Comparison of ENCODE assay signal across 24 cellular contexts in the genomic region with DNA sequence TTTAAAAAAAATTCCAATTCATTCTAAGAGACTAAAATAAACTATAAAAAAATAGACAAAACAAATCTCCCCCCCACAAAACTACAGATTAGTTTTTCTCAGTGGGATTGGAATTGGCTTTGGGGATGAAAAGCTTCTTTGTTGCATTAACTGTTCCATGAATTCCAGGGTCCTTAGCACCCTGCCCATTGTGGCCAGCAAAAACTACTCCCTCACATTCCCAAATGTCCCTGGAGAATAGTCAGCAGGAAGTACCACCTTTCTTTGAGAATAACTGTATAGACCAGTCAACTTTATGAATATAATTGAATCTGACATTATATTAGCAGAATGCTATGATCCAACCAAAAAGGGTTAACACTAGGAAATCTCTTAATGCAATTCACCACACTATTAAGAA.
A peak's percentile ranks its signal among the peaks of the same experiment; 100 is the strongest.
DNase-seq lines count a peak whose midpoint lies in the region; ATAC-seq, FAIRE-seq and TF ChIP-seq lines count a peak whose summit lies in the region.
"Had no signal": no experiment of that assay in that cellular context is flagged by ENCODE, and none has a peak within 500 bp of the region (broad histone marks: within the 10 kb centered on the region; RNA-seq: fewer than 3 reads in every experiment).

No MANE protein-coding gene starts in this region.

- no peak overlapping the region for H2BK120ac ChIP-seq in mesenchymal stem cell (ENCODE audit: low read depth, low read length)

- peaks cover 3% of the 10 kb centered on the region; the same call in 1 of the 2 replicates for H3K4me1 ChIP-seq in SJCRH30
- peaks cover 6% of the 10 kb centered on the region for H3K4me1 ChIP-seq in mesenchymal stem cell (ENCODE audit: control insufficient read depth, insufficient read depth, low read depth, low read length)
- no peaks in the 10 kb centered on the region for H3K4me1 ChIP-seq in adrenal gland (replicated peaks in 1 of 2)
- H3K4me1 ChIP-seq: BLaER1 had no signal

- H3K36me3 ChIP-seq in SJCRH30 (no peaks in the 10 kb centered on the region), mesenchymal stem cell (ENCODE audit: control insufficient read depth in 1 of 2, insufficient read depth in 2 of 2, low read depth in 1 of 2, low read length in 2 of 2) (peaks cover 0 to 25% of the 10 kb centered on the region in 2 experiments), adrenal gland (replicated peaks in 1 of 2) (no peaks in the 10 kb centered on the region)
- H3K36me3 ChIP-seq: BLaER1 had no signal

- intact Hi-C loops in adrenal gland (cut with DNase I), result no loop called here

- no peaks in the 10 kb centered on the region for H3K9me3 ChIP-seq in SJCRH30 (replicated peaks)
- H3K9me3 ChIP-seq in mesenchymal stem cell (ENCODE audit: control insufficient read depth, low read length), result no peaks in the 10 kb centered on the region
- H3K9me3 ChIP-seq in adrenal gland (replicated peaks in 1 of 3), result no peaks in the 10 kb centered on the region
- H3K9me3 ChIP-seq: BLaER1 had no signal

- FAIRE-seq in A204.1 (lab: Jason Lieb, UNC), result peak; percentile 11
- FAIRE-seq: D721Med, G401.6, GM19239, HepG2 had no signal

- no peaks in the 10 kb centered on the region for H3K27me3 ChIP-seq in SJCRH30
- H3K27me3 ChIP-seq in mesenchymal stem cell (ENCODE audit: control insufficient read depth in 1 of 2, insufficient read depth in 1 of 2, low read length in 2 of 2), result no peaks in the 10 kb centered on the region
- no peaks in the 10 kb centered on the region for H3K27me3 ChIP-seq in adrenal gland
- H3K27me3 ChIP-seq: BLaER1 had no signal

- no peak overlapping the region for H3K23ac ChIP-seq in mesenchymal stem cell (ENCODE audit: low read length in 2 of 2)

- H3K27ac ChIP-seq in SJCRH30 (no peak overlapping the region), mesenchymal stem cell (ENCODE audit: low read length, poor library complexity, severe bottlenecking) (no peak overlapping the region), adrenal gland (no peak overlapping the region)
- H3K27ac ChIP-seq: 22Rv1, BLaER1, KMS-11 had no signal

- DNase-seq in GM03348 (ENCODE audit: low spot score) (peak; percentile 7), SJCRH30 (peak; percentile 45 to 66), mesenchymal stem cell (no peak), adrenal gland (no peak), AG08396 (ENCODE audit: low spot score) (no peak), UCSD-AML1 (lab: John Stamatoyannopoulos, UW; ENCODE audit: unreplicated experiment) (no peak)
- DNase-seq: CD8-positive, alpha-beta memory T cell; DMS79; GM23248; NCI-H1417; NCI-H187 treated with DMSO at 0.1 percent for 48 hours; NCI-H226; NCI-H524 treated with DMSO at 0.1 percent for 48 hours; PC-3 had no signal

- H2BK15ac ChIP-seq in mesenchymal stem cell (ENCODE audit: low read depth, poor library complexity, severe bottlenecking), result no peak overlapping the region

- H3K4ac ChIP-seq in mesenchymal stem cell (ENCODE audit: low read depth in 1 of 2, low read length in 2 of 2), result no peak overlapping the region

- peaks cover 16% of the 10 kb centered on the region for H3K79me1 ChIP-seq in mesenchymal stem cell (replicated peaks; ENCODE audit: low read length, poor library complexity, severe bottlenecking)

- no peak overlapping the region for H3K4me3 ChIP-seq in SJCRH30
- no peak overlapping the region for H3K4me3 ChIP-seq in mesenchymal stem cell (ENCODE audit: insufficient read depth in 1 of 2, low read depth in 1 of 2, low read length in 2 of 2)
- no peak overlapping the region for H3K4me3 ChIP-seq in adrenal gland
- H3K4me3 ChIP-seq: BLaER1, GM23248 had no signal

- no peak overlapping the region for H3K18ac ChIP-seq in mesenchymal stem cell (ENCODE audit: low read depth in 1 of 2, low read length in 2 of 2)

- no peak for TF ChIP-seq CTCF in adrenal gland (IDR thresholded peaks at IDR 0.05)

- no peak for ATAC-seq in HG02938 (IDR thresholded peaks at IDR 0.05; ENCODE audit: unreplicated experiment)
- ATAC-seq: HCT116, HepG2, PC-3 had no signal

- H2AK5ac ChIP-seq in mesenchymal stem cell (ENCODE audit: low read length, severe bottlenecking), result no peak overlapping the region

- H3K9ac ChIP-seq in mesenchymal stem cell (ENCODE audit: low read length), result no peak overlapping the region
- H3K9ac ChIP-seq: BLaER1, GM23248, KMS-11 had no signal

- no peak overlapping the region for H4K91ac ChIP-seq in mesenchymal stem cell (ENCODE audit: low read length)

- TF ChIP-seq POLR2A in adrenal gland (IDR thresholded peaks at IDR 0.05), result no peak

- H2AFZ ChIP-seq in mesenchymal stem cell (ENCODE audit: low read depth, low read length), result no peak overlapping the region
- H2AFZ ChIP-seq: GM23248 had no signal

- no peak overlapping the region for H2BK12ac ChIP-seq in mesenchymal stem cell (ENCODE audit: low read length in 2 of 2)

- H2BK5ac ChIP-seq in mesenchymal stem cell (ENCODE audit: low read depth, low read length, poor library complexity, severe bottlenecking), result peak overlapping the region; percentile 57

- no peak overlapping the region for H3K4me2 ChIP-seq in mesenchymal stem cell (ENCODE audit: low read length, poor library complexity, severe bottlenecking)
- H3K4me2 ChIP-seq: BLaER1, KMS-11 had no signal

- H4K8ac ChIP-seq in mesenchymal stem cell (ENCODE audit: low read length), result no peak overlapping the region

- H3K14ac ChIP-seq in mesenchymal stem cell (ENCODE audit: low read length in 2 of 2), result no peak overlapping the region

Comparison
In these comparisons a context has a peak if more than half of its experiments do, and no peak if none do; other contexts are left out.
1. DNase-seq: peak in GM03348 (single experiment) and SJCRH30 (2 of 2); none in mesenchymal stem cell (single experiment), adrenal gland (0 of 7), AG08396 (single experiment) and UCSD-AML1 (single experiment).